Comparison of ENCODE assay signal across 1 cellular context in genomic region chr16:739560-740458, GRCh38.
TF ChIP-seq lines count a peak whose summit lies in the region.

No MANE protein-coding gene starts in this region.

TF ChIP-seq in IMR-90, 13 proteins besides CTCF, POLR2A, EP300 and RAD21 (continued from another document):
- TF ChIP-seq USF2 (IDR thresholded peaks at IDR 0.05; ENCODE audit: low read depth, low read length) = no peak
- TF ChIP-seq MXI1 (IDR thresholded peaks at IDR 0.05; ENCODE audit: borderline replicate concordance, low read depth, low read length) = no peak
- no peak for TF ChIP-seq CEBPB (IDR thresholded peaks at IDR 0.05; ENCODE audit: low read depth, low read length)
- TF ChIP-seq MAFK (IDR thresholded peaks at IDR 0.05; ENCODE audit: low read depth, low read length) = no peak
- TF ChIP-seq FOS (IDR thresholded peaks at IDR 0.05; ENCODE audit: low read depth, low read length) = no peak
- no peak for TF ChIP-seq NFE2L2 (IDR thresholded peaks at IDR 0.05; ENCODE audit: low read depth, low read length)
- no peak for TF ChIP-seq RCOR1 (IDR thresholded peaks at IDR 0.05; ENCODE audit: insufficient replicate concordance, low read length)
- TF ChIP-seq BHLHE40 (IDR thresholded peaks at IDR 0.05; ENCODE audit: low read depth, low read length) = no peak
